ENCODE assay signal across 1 cellular context in genomic region chr20:32216396-32217142, GRCh38.
TF ChIP-seq lines count a peak whose summit lies in the region.

No MANE protein-coding gene starts in this region.

TF ChIP-seq in endothelial cell of umbilical vein, 7 proteins besides CTCF, POLR2A, EP300 and RAD21 (continued from another document):
- TF ChIP-seq EZH2 (IDR thresholded peaks at IDR 0.05; ENCODE audit: borderline replicate concordance, low read depth, low read length, severe bottlenecking) = no peak
TF ChIP-seq in endothelial cell of umbilical vein: peak in this region for 0.
